8 cellular contexts compared by ENCODE assay signal in the genomic region with DNA sequence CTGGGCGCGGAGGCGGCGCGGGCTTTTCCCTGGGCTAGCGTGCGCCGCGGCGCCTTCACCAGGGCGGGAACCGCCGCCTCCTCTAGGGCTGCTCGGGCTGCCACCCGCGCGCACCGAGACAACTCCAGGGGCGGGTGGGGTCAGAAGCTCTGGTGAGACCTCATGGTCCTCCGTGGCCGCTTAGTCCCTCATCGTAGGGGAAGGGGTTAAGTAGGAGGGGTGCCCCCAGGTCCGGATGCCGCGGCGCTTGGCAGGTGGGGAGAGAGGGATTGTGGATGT. TPM values are rescaled to one million over a fixed set of nuclear protein-coding genes. Genes with fewer than 3 reads are reported as not detected.
DNase-seq lines count a peak whose midpoint lies in the region; ATAC-seq and TF ChIP-seq lines count a peak whose summit lies in the region.

No MANE protein-coding gene starts in this region.

- intact Hi-C loops in heart right ventricle (cut with DNase I) (loop anchor here in 6 of 10 donors (1.0 to 10.0 kb wide), 6 partner anchors 18 to 79 kb away; no protein-coding TSS in a partner anchor), psoas muscle (cut with DNase I) (no loop called here)

- H3K36me3 ChIP-seq in heart right ventricle = no peaks in the 10 kb centered on the region
- no peaks in the 10 kb centered on the region for H3K36me3 ChIP-seq in psoas muscle (ENCODE audit: insufficient read depth in 1 of 2, low read depth in 1 of 2)

- peaks cover 0 to 84% (median 5%) of the 10 kb centered on the region in 7 donors for H3K27me3 ChIP-seq in heart right ventricle
- peaks cover 0 to 74% (median 12%) of the 10 kb centered on the region in 3 donors for H3K27me3 ChIP-seq in psoas muscle (ENCODE audit: insufficient read depth in 3 of 3, low read length in 2 of 3)

- H3K27ac ChIP-seq in heart right ventricle (peak overlapping the region; percentile 42 to 96 (median 88)), psoas muscle (peak overlapping the region; percentile 53)

- TF ChIP-seq CTCF in heart right ventricle (IDR thresholded peaks at IDR 0.05) = no peak
- no peak for TF ChIP-seq CTCF in psoas muscle (IDR thresholded peaks at IDR 0.05)

- no peaks in the 10 kb centered on the region for H3K9me3 ChIP-seq in heart right ventricle
- H3K9me3 ChIP-seq in psoas muscle = no peaks in the 10 kb centered on the region

- DNase-seq in NCI-H1105 (lab: John Stamatoyannopoulos, UW) = peak; percentile 8
- DNase-seq in NCI-H1105 treated with DMSO at 0.1 percent for 48 hours (lab: John Stamatoyannopoulos, UW) = no peak
- peak; percentile 28 to 44 for DNase-seq in activated T-cell treated with anti-CD3 and anti-CD28 coated beads, Interleukin-2, amount 50 U/mL, for 48 hours
- DNase-seq in heart right ventricle = no peak
- DNase-seq in psoas muscle = no peak
- no peak for DNase-seq in dedifferentiated amniotic fluid mesenchymal stem cell (ENCODE audit: extremely low spot score)
- no peak for DNase-seq in NCI-H2081 treated with DMSO at 0.1 percent for 48 hours (lab: John Stamatoyannopoulos, UW)

- peak overlapping the region; percentile 38 to 82 (median 66) for H3K4me3 ChIP-seq in heart right ventricle
- peak overlapping the region; percentile 71 for H3K4me3 ChIP-seq in psoas muscle

- ATAC-seq in heart right ventricle (peak in 7 of 8 donors; percentile 10 to 41 (median 21)), psoas muscle (peak; percentile 31 to 58 (median 51)), HG03342 (IDR thresholded peaks at IDR 0.05; ENCODE audit: unreplicated experiment) (no peak)

- H3K4me1 ChIP-seq in heart right ventricle = peaks cover 0 to 46% (median 33%) of the 10 kb centered on the region in 9 donors
- H3K4me1 ChIP-seq in psoas muscle = peaks cover 15% of the 10 kb centered on the region

- WGBS in heart right ventricle, 2 donors = 0 to 1% methylated on average over 26 of the region's 26 CpGs
- 0 to 2% (median 1%) methylated on average over 22 to 26 of the region's 26 CpGs for WGBS in psoas muscle, 3 donors

RNA-seq across cellular contexts. Expression of a gene that starts 0.6 kb away (rescaled TPM):
- total RNA-seq in heart right ventricle (1 to 10 TPM; 1.5 to 5.4 (median 2.8) TPM), psoas muscle (1 to 10 TPM in 1 of 4 donors, under 1 TPM in 3; 0.17 to 1.3 (median 0.36) TPM)
- polyA plus RNA-seq in heart right ventricle (1 to 10 TPM; 2.1 to 2.3 TPM), psoas muscle (under 1 TPM; 0.12 to 0.25 (median 0.18) TPM)

Comparison
In these comparisons a context has a peak if more than half of its experiments do, and no peak if none do; other contexts are left out.
1. DNase-seq: peak in NCI-H1105 (single experiment) and activated T-cell treated with anti-CD3 and anti-CD28 coated beads, Interleukin-2, amount 50 U/mL, for 48 hours (2 of 2); none in NCI-H1105 treated with DMSO at 0.1 percent for 48 hours (single experiment), heart right ventricle (0 of 2), psoas muscle (0 of 2), dedifferentiated amniotic fluid mesenchymal stem cell (single experiment) and NCI-H2081 treated with DMSO at 0.1 percent for 48 hours (single experiment).
2. intact Hi-C loops: an anchor here in heart right ventricle (1.0 to 10.0 kb wide); none called in psoas muscle.